Comparison of ENCODE assay signal across 24 cellular contexts in the genomic region with DNA sequence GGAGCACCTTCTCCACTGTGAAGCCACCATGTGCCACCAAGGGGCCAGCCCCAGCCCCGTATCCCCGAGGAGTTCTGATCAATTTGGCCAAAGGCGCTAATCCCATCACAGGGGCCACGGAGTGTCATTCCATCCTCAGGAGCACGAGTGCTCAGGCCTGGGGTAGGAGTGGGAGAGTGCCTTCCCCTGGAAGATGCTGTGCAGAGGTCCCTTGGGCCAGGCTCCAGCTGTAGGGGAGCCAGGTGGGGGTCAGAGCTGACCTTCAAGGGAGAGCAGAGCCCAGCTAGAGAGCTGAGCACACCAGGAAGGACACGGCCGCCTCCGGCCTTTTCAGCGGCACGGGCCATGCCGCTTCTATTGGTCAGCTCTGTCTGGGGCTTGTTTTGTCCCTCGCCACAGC.
"Had no signal": no experiment of that assay in that cellular context is flagged by ENCODE, and none has a peak within 500 bp of the region (broad histone marks: within the 10 kb centered on the region; RNA-seq: fewer than 3 reads in every experiment).

No MANE protein-coding gene starts in this region.

- H3K27me3 ChIP-seq: brain microvascular endothelial cell, cardiac muscle cell had no signal

- H3K9me3 ChIP-seq: SJCRH30 had no signal

- DNase-seq: activated CD4-positive, alpha-beta T cell treated with anti-CD3 and anti-CD28 coated beads for 4 hours; activated CD8-positive, alpha-beta memory T cell treated with anti-CD3 and anti-CD28 coated beads, Interleukin-2, amount 10 ng/mL, durations not matched to agents 7 days and 5 days; activated CD8-positive, alpha-beta T cell treated with anti-CD3 and anti-CD28 coated beads for 36 hours; activated gamma-delta T cell treated with Interleukin-2 at 50 U/mL for 16 hours; activated naive CD4-positive, alpha-beta T cell treated with anti-CD3 and anti-CD28 coated beads, Interleukin-2, amount 10 ng/mL, durations not matched to agents 7 days and 5 days; activated naive CD8-positive, alpha-beta T cell treated with anti-CD3 and anti-CD28 coated beads for 36 hours; activated T-cell treated with anti-CD3 and anti-CD28 coated beads, Interleukin-2, amount 50 U/mL, for 4 hours; brain microvascular endothelial cell; Kasumi-1; KBM-7; NCI-H1048; NCI-H146; NCI-H187 treated with DMSO at 0.1 percent for 48 hours; NCI-H2081 treated with DMSO at 0.1 percent for 48 hours; NCI-H2171; NCI-H2227 treated with DMSO at 0.1 percent for 48 hours; NCI-H446 treated with DMSO at 0.1 percent for 48 hours; NCI-H526; NCI-H774; SJCRH30 had no signal

- H3K27me3 Mint-ChIP-seq: activated CD8-positive, alpha-beta memory T cell treated with anti-CD3 and anti-CD28 coated beads, Interleukin-2, amount 10 ng/mL, durations not matched to agents 7 days and 5 days; activated CD8-positive, alpha-beta T cell treated with anti-CD3 and anti-CD28 coated beads for 36 hours; activated naive CD4-positive, alpha-beta T cell treated with anti-CD3 and anti-CD28 coated beads, Interleukin-2, amount 10 ng/mL, durations not matched to agents 7 days and 5 days had no signal

- ATAC-seq: activated CD4-positive, CD25-positive, alpha-beta regulatory T cell treated with anti-CD3 and anti-CD28 coated beads, Interleukin-2, amount 50 U/mL, for 24 hours; activated CD8-positive, alpha-beta memory T cell treated with anti-CD3 and anti-CD28 coated beads, Interleukin-2, amount 10 ng/mL, durations not matched to agents 7 days and 5 days; activated CD8-positive, alpha-beta T cell treated with anti-CD3 and anti-CD28 coated beads for 36 hours; activated T-cell treated with anti-CD3 and anti-CD28 coated beads, Interleukin-2, amount 50 U/mL, for 4 hours; Right ventricle myocardium inferior had no signal

- H3K4me1 Mint-ChIP-seq: activated CD8-positive, alpha-beta memory T cell treated with anti-CD3 and anti-CD28 coated beads, Interleukin-2, amount 10 ng/mL, durations not matched to agents 7 days and 5 days; activated naive CD4-positive, alpha-beta T cell treated with anti-CD3 and anti-CD28 coated beads, Interleukin-2, amount 10 ng/mL, durations not matched to agents 7 days and 5 days; activated naive CD8-positive, alpha-beta T cell treated with anti-CD3 and anti-CD28 coated beads for 36 hours had no signal

- H3K27ac Mint-ChIP-seq: activated CD8-positive, alpha-beta memory T cell treated with anti-CD3 and anti-CD28 coated beads, Interleukin-2, amount 10 ng/mL, durations not matched to agents 7 days and 5 days; activated CD8-positive, alpha-beta T cell treated with anti-CD3 and anti-CD28 coated beads for 36 hours; activated naive CD4-positive, alpha-beta T cell treated with anti-CD3 and anti-CD28 coated beads, Interleukin-2, amount 10 ng/mL, durations not matched to agents 7 days and 5 days; activated naive CD8-positive, alpha-beta T cell treated with anti-CD3 and anti-CD28 coated beads for 36 hours; T-helper 1 cell treated with Interleukin-12 subunit alpha and Interleukin-12 subunit beta and Interleukin-4 antibody, amounts not matched to agents 30 μg/mL and 1 μg/mL, for 36 hours had no signal

- H3K9me3 Mint-ChIP-seq: activated CD8-positive, alpha-beta T cell treated with anti-CD3 and anti-CD28 coated beads for 36 hours; activated naive CD4-positive, alpha-beta T cell treated with anti-CD3 and anti-CD28 coated beads, Interleukin-2, amount 10 ng/mL, durations not matched to agents 7 days and 5 days; activated naive CD8-positive, alpha-beta T cell treated with anti-CD3 and anti-CD28 coated beads for 36 hours; activated T-cell treated with anti-CD3 and anti-CD28 coated beads, Interleukin-2, amount 50 U/mL, for 4 hours; T-helper 1 cell treated with Interleukin-12 subunit alpha and Interleukin-12 subunit beta and Interleukin-4 antibody, amounts not matched to agents 30 μg/mL and 1 μg/mL, for 36 hours had no signal

- H3K4me3 Mint-ChIP-seq: activated CD8-positive, alpha-beta memory T cell treated with anti-CD3 and anti-CD28 coated beads, Interleukin-2, amount 10 ng/mL, durations not matched to agents 7 days and 5 days; activated CD8-positive, alpha-beta T cell treated with anti-CD3 and anti-CD28 coated beads for 36 hours; activated naive CD4-positive, alpha-beta T cell treated with anti-CD3 and anti-CD28 coated beads, Interleukin-2, amount 10 ng/mL, durations not matched to agents 7 days and 5 days; activated naive CD8-positive, alpha-beta T cell treated with anti-CD3 and anti-CD28 coated beads for 36 hours; activated T-cell treated with anti-CD3 and anti-CD28 coated beads, Interleukin-2, amount 50 U/mL, for 4 hours; T-helper 1 cell treated with Interleukin-12 subunit alpha and Interleukin-12 subunit beta and Interleukin-4 antibody, amounts not matched to agents 30 μg/mL and 1 μg/mL, for 36 hours had no signal

- H3K4me3 ChIP-seq: cardiac muscle cell, SJCRH30 had no signal

- H3K27ac ChIP-seq: brain microvascular endothelial cell, cardiac muscle cell, SJCRH30 had no signal

- H3K4me1 ChIP-seq: SJCRH30 had no signal

- H3K36me3 ChIP-seq: brain microvascular endothelial cell, cardiac muscle cell, SJCRH30 had no signal

- H3K36me3 Mint-ChIP-seq: activated CD8-positive, alpha-beta memory T cell treated with anti-CD3 and anti-CD28 coated beads, Interleukin-2, amount 10 ng/mL, durations not matched to agents 7 days and 5 days; activated naive CD4-positive, alpha-beta T cell treated with anti-CD3 and anti-CD28 coated beads, Interleukin-2, amount 10 ng/mL, durations not matched to agents 7 days and 5 days; activated naive CD8-positive, alpha-beta T cell treated with anti-CD3 and anti-CD28 coated beads for 36 hours had no signal
